ENCODE assay signal across 21 cellular contexts in the genomic region with DNA sequence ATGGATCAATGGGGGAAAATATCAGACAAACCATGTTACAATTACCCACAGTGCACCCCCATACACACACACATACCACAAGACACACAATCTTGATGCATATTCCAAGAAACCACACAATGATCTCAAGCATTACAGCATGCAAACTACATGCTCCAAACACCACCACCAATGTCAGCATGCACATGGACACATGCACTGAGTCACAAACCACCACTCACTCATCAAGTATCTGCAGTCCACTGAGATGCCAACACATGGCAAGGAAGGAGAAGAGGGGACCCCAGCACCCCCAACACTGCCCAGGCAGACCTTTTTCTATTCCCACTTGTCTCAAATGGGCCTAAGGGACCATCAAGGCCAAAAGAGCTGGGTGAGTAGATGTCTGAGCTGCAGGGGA.
DNase-seq lines count a peak whose midpoint lies in the region; ATAC-seq lines count a peak whose summit lies in the region.
"Had no signal": no experiment of that assay in that cellular context is flagged by ENCODE, and none has a peak within 500 bp of the region (broad histone marks: within the 10 kb centered on the region; RNA-seq: fewer than 3 reads in every experiment).

No MANE protein-coding gene starts in this region.

- no peaks in the 10 kb centered on the region for H3K27me3 Mint-ChIP-seq in activated T-cell treated with anti-CD3 and anti-CD28 coated beads, Interleukin-2, amount 50 U/mL, for 24 hours
- H3K27me3 Mint-ChIP-seq in T-helper 17 cell: no peaks in the 10 kb centered on the region
- H3K27me3 Mint-ChIP-seq in activated T-helper 2 cell treated with anti-CD3 and anti-CD28 coated beads, Interferon-gamma antibody, Interleukin-2, Interleukin-4, amounts not matched to agents 10 μg/mL and 5 μg/mL and 100 μg/mL, durations not matched to agents 14 hours and 24 hours and 36 hours (ENCODE audit: low read depth): no peaks in the 10 kb centered on the region
- H3K27me3 Mint-ChIP-seq: IgD-negative memory B cell had no signal

- no peak overlapping the region for H3K4me3 Mint-ChIP-seq in activated T-cell treated with anti-CD3 and anti-CD28 coated beads, Interleukin-2, amount 50 U/mL, for 24 hours
- H3K4me3 Mint-ChIP-seq in T-helper 17 cell: peak overlapping the region; percentile 65
- no peak overlapping the region for H3K4me3 Mint-ChIP-seq in stimulated activated effector memory CD8-positive, alpha-beta T cell treated with anti-CD3 and anti-CD28 coated beads, Interleukin-12 subunit alpha, Interleukin-12 subunit beta, amount 100 ng/mL, for 72 hours
- no peak overlapping the region for H3K4me3 Mint-ChIP-seq in activated T-helper 2 cell treated with anti-CD3 and anti-CD28 coated beads, Interferon-gamma antibody, Interleukin-2, Interleukin-4, amounts not matched to agents 10 μg/mL and 5 μg/mL and 100 μg/mL, durations not matched to agents 14 hours and 24 hours and 36 hours (ENCODE audit: low read depth)
- H3K4me3 Mint-ChIP-seq: CD14-positive monocyte had no signal

- no peak for ATAC-seq in T-helper 17 cell
- peak; percentile 25 for ATAC-seq in stimulated activated effector memory CD8-positive, alpha-beta T cell treated with anti-CD3 and anti-CD28 coated beads, Interleukin-12 subunit alpha, Interleukin-12 subunit beta, amount 100 ng/mL, for 72 hours
- no peak for ATAC-seq in GM21825 (IDR thresholded peaks at IDR 0.05; ENCODE audit: unreplicated experiment)

- peak overlapping the region; percentile 56 for H3K27ac Mint-ChIP-seq in activated T-cell treated with anti-CD3 and anti-CD28 coated beads, Interleukin-2, amount 50 U/mL, for 24 hours
- H3K27ac Mint-ChIP-seq in T-helper 17 cell: peak overlapping the region; percentile 97
- peak overlapping the region; percentile 98 for H3K27ac Mint-ChIP-seq in stimulated activated effector memory CD8-positive, alpha-beta T cell treated with anti-CD3 and anti-CD28 coated beads, Interleukin-12 subunit alpha, Interleukin-12 subunit beta, amount 100 ng/mL, for 72 hours
- H3K27ac Mint-ChIP-seq in activated T-helper 2 cell treated with anti-CD3 and anti-CD28 coated beads, Interferon-gamma antibody, Interleukin-2, Interleukin-4, amounts not matched to agents 10 μg/mL and 5 μg/mL and 100 μg/mL, durations not matched to agents 14 hours and 24 hours and 36 hours: no peak overlapping the region

- no peaks in the 10 kb centered on the region for H3K9me3 ChIP-seq in T-helper 17 cell (ENCODE audit: control insufficient read depth, low read length, poor library complexity, severe bottlenecking)
- H3K9me3 ChIP-seq: upper lobe of left lung had no signal

- no peaks in the 10 kb centered on the region for H3K9me3 Mint-ChIP-seq in activated T-cell treated with anti-CD3 and anti-CD28 coated beads, Interleukin-2, amount 50 U/mL, for 24 hours
- no peaks in the 10 kb centered on the region for H3K9me3 Mint-ChIP-seq in stimulated activated effector memory CD8-positive, alpha-beta T cell treated with anti-CD3 and anti-CD28 coated beads, Interleukin-12 subunit alpha, Interleukin-12 subunit beta, amount 100 ng/mL, for 72 hours
- H3K9me3 Mint-ChIP-seq in activated T-helper 2 cell treated with anti-CD3 and anti-CD28 coated beads, Interferon-gamma antibody, Interleukin-2, Interleukin-4, amounts not matched to agents 10 μg/mL and 5 μg/mL and 100 μg/mL, durations not matched to agents 14 hours and 24 hours and 36 hours: no peaks in the 10 kb centered on the region
- H3K9me3 Mint-ChIP-seq: CD14-positive monocyte, IgD-negative memory B cell had no signal

- intact Hi-C loops in activated T-helper 2 cell treated with anti-CD3 and anti-CD28 coated beads, Interferon-gamma antibody, Interleukin-2, Interleukin-4, amounts not matched to agents 10 μg/mL and 5 μg/mL and 100 μg/mL, durations not matched to agents 14 hours and 24 hours and 36 hours (cut with micrococcal nuclease): no loop called here

- DNase-seq in activated T-cell treated with anti-CD3 and anti-CD28 coated beads, Interleukin-2, amount 50 U/mL, for 24 hours: no peak
- no peak for DNase-seq in activated T-cell treated with anti-CD3 and anti-CD28 coated beads, Interleukin-2, amount 50 U/mL, for 1 hour
- DNase-seq in T-helper 17 cell (no peak), ureter (ENCODE audit: low spot score) (no peak)
- DNase-seq in stimulated activated effector memory CD8-positive, alpha-beta T cell treated with anti-CD3 and anti-CD28 coated beads, Interleukin-12 subunit alpha, Interleukin-12 subunit beta, amount 100 ng/mL, for 72 hours (ENCODE audit: low spot score in 2 of 2): no peak
- no peak for DNase-seq in activated T-helper 2 cell treated with anti-CD3 and anti-CD28 coated beads, Interferon-gamma antibody, Interleukin-2, Interleukin-4, amounts not matched to agents 10 μg/mL and 5 μg/mL and 100 μg/mL, durations not matched to agents 14 hours and 24 hours and 36 hours (ENCODE audit: low spot score)
- DNase-seq: activated gamma-delta T cell treated with Interleukin-2 at 50 U/mL for 16 hours; DMS79 treated with DMSO at 0.1 percent for 48 hours; foreskin melanocyte; NCI-H1694 treated with DMSO at 0.1 percent for 48 hours; NCI-H226; nucleus accumbens; stimulated activated CD4-positive, alpha-beta T cell treated with anti-CD3 and anti-CD28 coated beads, Interleukin-15, amount 100 ng/mL, for 24 hours; stimulated activated naive CD4-positive, alpha-beta T cell; upper lobe of left lung had no signal

- peaks cover 74% of the 10 kb centered on the region for H3K36me3 Mint-ChIP-seq in activated T-cell treated with anti-CD3 and anti-CD28 coated beads, Interleukin-2, amount 50 U/mL, for 24 hours (ENCODE audit: low read depth)
- peaks cover 8% of the 10 kb centered on the region for H3K36me3 Mint-ChIP-seq in T-helper 17 cell (ENCODE audit: low read depth)
- H3K36me3 Mint-ChIP-seq in stimulated activated effector memory CD8-positive, alpha-beta T cell treated with anti-CD3 and anti-CD28 coated beads, Interleukin-12 subunit alpha, Interleukin-12 subunit beta, amount 100 ng/mL, for 72 hours: peaks cover 88% of the 10 kb centered on the region
- peaks cover 46% of the 10 kb centered on the region for H3K36me3 Mint-ChIP-seq in activated T-helper 2 cell treated with anti-CD3 and anti-CD28 coated beads, Interferon-gamma antibody, Interleukin-2, Interleukin-4, amounts not matched to agents 10 μg/mL and 5 μg/mL and 100 μg/mL, durations not matched to agents 14 hours and 24 hours and 36 hours (ENCODE audit: low read depth)

- peaks cover 70% of the 10 kb centered on the region for H3K4me1 Mint-ChIP-seq in activated T-cell treated with anti-CD3 and anti-CD28 coated beads, Interleukin-2, amount 50 U/mL, for 24 hours (ENCODE audit: low read depth)
- peaks cover 47% of the 10 kb centered on the region for H3K4me1 Mint-ChIP-seq in T-helper 17 cell
- peaks cover 75% of the 10 kb centered on the region for H3K4me1 Mint-ChIP-seq in stimulated activated effector memory CD8-positive, alpha-beta T cell treated with anti-CD3 and anti-CD28 coated beads, Interleukin-12 subunit alpha, Interleukin-12 subunit beta, amount 100 ng/mL, for 72 hours
- H3K4me1 Mint-ChIP-seq in activated T-helper 2 cell treated with anti-CD3 and anti-CD28 coated beads, Interferon-gamma antibody, Interleukin-2, Interleukin-4, amounts not matched to agents 10 μg/mL and 5 μg/mL and 100 μg/mL, durations not matched to agents 14 hours and 24 hours and 36 hours (ENCODE audit: low read depth): peaks cover 52% of the 10 kb centered on the region

- H3K27ac ChIP-seq in cingulate gyrus (ENCODE audit: low read depth, low read length): peak overlapping the region; percentile 2
- H3K27ac ChIP-seq: coronary artery, epithelial cell of prostate had no signal
